17 cellular contexts compared by ENCODE assay signal in the genomic region with DNA sequence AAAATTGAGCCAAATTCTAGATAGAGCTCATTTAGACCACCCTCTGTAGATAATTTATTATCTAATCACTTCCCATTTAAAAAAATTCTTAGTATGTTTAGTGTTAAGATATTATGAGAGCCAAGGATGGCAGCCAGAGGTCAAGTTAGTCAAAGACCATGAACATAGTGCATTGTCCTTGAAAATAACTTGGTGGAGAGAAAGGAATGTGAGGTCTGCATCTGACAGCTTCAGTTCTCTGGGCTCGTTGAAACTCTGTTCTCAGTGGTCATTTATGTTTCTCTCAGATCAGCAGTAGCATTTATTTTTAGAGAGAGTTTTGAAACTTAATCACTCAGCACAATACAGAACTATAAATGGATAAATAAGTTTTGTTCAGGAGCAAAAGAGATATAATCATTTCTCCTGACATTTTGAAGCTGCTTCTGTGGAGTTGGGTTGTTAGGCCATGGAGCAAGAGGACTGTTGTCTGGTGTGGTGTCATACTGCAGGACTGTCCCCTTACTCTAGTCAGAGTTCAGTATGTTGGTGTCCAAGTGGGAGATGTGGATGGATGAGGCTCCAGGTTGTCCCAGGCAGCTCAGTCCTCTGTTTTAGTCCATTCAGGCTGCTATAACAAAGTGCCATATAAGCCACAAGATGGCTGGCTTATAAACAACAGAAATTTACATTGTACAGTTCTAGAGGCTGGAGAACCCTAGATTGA.
DNase-seq lines count a peak whose midpoint lies in the region; ATAC-seq and TF ChIP-seq lines count a peak whose summit lies in the region.
"Had no signal": no experiment of that assay in that cellular context is flagged by ENCODE, and none has a peak within 500 bp of the region (broad histone marks: within the 10 kb centered on the region; RNA-seq: fewer than 3 reads in every experiment).

No MANE protein-coding gene starts in this region.

- H2BK12ac ChIP-seq in H9 (ENCODE audit: insufficient read length, low read depth, low read length), result no peak overlapping the region

- H3K23ac ChIP-seq in H9 (ENCODE audit: insufficient read length, low read depth, low read length), result no peak overlapping the region

- H3T11ph ChIP-seq in H9 (ENCODE audit: low read length), result no peak overlapping the region

- H3K4me1 ChIP-seq in heart left ventricle, result peaks cover 0 to 44% (median 25%) of the 10 kb centered on the region in 12 donors
- H3K4me1 ChIP-seq in H9 (ENCODE audit: insufficient read depth, low read length), result no peaks in the 10 kb centered on the region; the same call in 1 of the 2 replicates

- H3K4me3 Mint-ChIP-seq in neural crest cell (no peak overlapping the region), H9 (no peak overlapping the region)
- H3K4me3 Mint-ChIP-seq: B cell; CD4-positive, CD25-positive, alpha-beta regulatory T cell had no signal

- no peaks in the 10 kb centered on the region for H3K23me2 ChIP-seq in H9 (ENCODE audit: insufficient read length, low read depth, low read length, poor library complexity, severe bottlenecking)

- H3K27me3 Mint-ChIP-seq in neural crest cell (ENCODE audit: low read depth) (no peaks in the 10 kb centered on the region), H9 (ENCODE audit: low read depth) (no peaks in the 10 kb centered on the region)
- H3K27me3 Mint-ChIP-seq: B cell; CD4-positive, CD25-positive, alpha-beta regulatory T cell had no signal

- no peaks in the 10 kb centered on the region for H3K36me3 ChIP-seq in heart left ventricle

- no peaks in the 10 kb centered on the region for H3K79me2 ChIP-seq in H9 (ENCODE audit: insufficient read depth, low read length)

- H3K56ac ChIP-seq in H9 (ENCODE audit: insufficient read length, low read depth, low read length), result no peak overlapping the region

- no peak overlapping the region for H2BK20ac ChIP-seq in H9 (ENCODE audit: low read depth, low read length, poor library complexity, severe bottlenecking)

- H3K79me1 ChIP-seq in H9 (ENCODE audit: insufficient read depth, low read depth, low read length, poor library complexity, severe bottlenecking), result no peaks in the 10 kb centered on the region

- H3K27ac ChIP-seq in heart left ventricle (peak overlapping the region in 6 of 12 donors; percentile 2 to 53 (median 37)), H9 (ENCODE audit: insufficient read length, low read depth, low read length) (no peak overlapping the region)
- H3K27ac ChIP-seq: PC-9 had no signal

- no peak overlapping the region for H2BK120ac ChIP-seq in H9 (ENCODE audit: low read depth, low read length, poor library complexity, severe bottlenecking)

- WGBS in heart left ventricle, 4 donors, result 16 to 39% (median 24%) methylated on average over 1 of the region's 1 CpG
- WGBS in H9 (ENCODE audit: extremely low coverage, insufficient read length, low lambda C conversion rate), result no CpG with 5 or more reads among the region's 1 CpG

- peak in 3 of 4 donors; percentile 29 to 53 (median 43) for ATAC-seq in heart left ventricle

- H3K36me3 Mint-ChIP-seq in neural crest cell (ENCODE audit: low read depth), result peaks cover 16% of the 10 kb centered on the region
- H3K36me3 Mint-ChIP-seq in H9 (ENCODE audit: insufficient read depth in 1 of 3, low read depth in 3 of 3), result peaks cover 13 to 24% (median 15%) of the 10 kb centered on the region in 3 experiments
- H3K36me3 Mint-ChIP-seq: CD4-positive, CD25-positive, alpha-beta regulatory T cell had no signal

- H3K9ac ChIP-seq in H9 (ENCODE audit: extremely low read depth, insufficient read length, low read length), result no peak overlapping the region

- H2AFZ ChIP-seq in H9 (ENCODE audit: low read length), result no peak overlapping the region
- H2AFZ ChIP-seq: PC-9 had no signal

- no peaks in the 10 kb centered on the region for H4K20me1 ChIP-seq in H9 (ENCODE audit: control insufficient read depth, insufficient read depth, insufficient read length)

- H3K9me3 ChIP-seq in heart left ventricle (peaks cover 0 to 13% (median 0%) of the 10 kb centered on the region in 12 donors), H9 (ENCODE audit: control insufficient read depth, low read depth, low read length) (peaks cover 9% of the 10 kb centered on the region)

- H3K14ac ChIP-seq in H9 (ENCODE audit: insufficient read depth, low read length), result no peak overlapping the region

- no peak overlapping the region for H2AK5ac ChIP-seq in H9 (ENCODE audit: insufficient read length, low read length)

- peaks cover 12% of the 10 kb centered on the region for H3K4me1 Mint-ChIP-seq in neural crest cell
- H3K4me1 Mint-ChIP-seq in H9, result peaks cover 16 to 26% of the 10 kb centered on the region in 2 experiments
- H3K4me1 Mint-ChIP-seq: B cell; CD4-positive, CD25-positive, alpha-beta regulatory T cell had no signal

- DNase-seq in LHCN-M2 (ENCODE audit: low read depth) (peak; percentile 6), astrocyte of the hippocampus (ENCODE audit: low read depth, low spot score) (peak; percentile 24), heart left ventricle (no peak), neural crest cell (ENCODE audit: low read depth, low spot score) (no peak), NOMO-1 treated with dmso at 0.1 percent for 144 hours (lab: John Stamatoyannopoulos, UW; ENCODE audit: unreplicated experiment) (no peak), H9 (no peak), medulla oblongata (ENCODE audit: extremely low spot score) (no peak)
- DNase-seq: CD4-positive, CD25-positive, alpha-beta regulatory T cell; DMS53; H7; IMR-90; NCI-H187 treated with DMSO at 0.1 percent for 48 hours; NCI-H2171; NCI-H446 treated with DMSO at 0.1 percent for 48 hours; NCI-H748 treated with DMSO at 0.1 percent for 48 hours; PC-9 had no signal

- H3K4me3 ChIP-seq in heart left ventricle, result no peak overlapping the region
- H3K4me3 ChIP-seq: PC-9 had no signal

- H2BK5ac ChIP-seq in H9 (ENCODE audit: insufficient read length, low read length), result no peak overlapping the region

- no peak overlapping the region for H2BK15ac ChIP-seq in H9 (ENCODE audit: low read depth, low read length)

- no peak overlapping the region for H3K4ac ChIP-seq in H9 (ENCODE audit: low read depth, low read length)

- peaks cover 11% of the 10 kb centered on the region for H3K9me3 Mint-ChIP-seq in neural crest cell
- peaks cover 17 to 23% of the 10 kb centered on the region in 2 experiments for H3K9me3 Mint-ChIP-seq in H9

- no peak overlapping the region for H3K18ac ChIP-seq in H9 (ENCODE audit: insufficient read length, low read depth, low read length)

- H3K27ac Mint-ChIP-seq in neural crest cell (ENCODE audit: unreplicated experiment) (peak overlapping the region; percentile 83), H9 (peak overlapping the region in 1 of 3 experiments; percentile 71; a peak in 2 of 7 replicates)
- H3K27ac Mint-ChIP-seq: B cell; CD4-positive, CD25-positive, alpha-beta regulatory T cell had no signal

- TF ChIP-seq CTCF in heart left ventricle (IDR thresholded peaks at IDR 0.05), result no peak
- no peak for TF ChIP-seq CTCF in neural crest cell (conservative IDR thresholded peaks at IDR 0.05)
- no peak for TF ChIP-seq CTCF in H9 (conservative IDR thresholded peaks at IDR 0.05)

- intact Hi-C loops in heart left ventricle (cut with DNase I), result loop anchor here in 4 of 10 donors (10.0 kb wide), 3 partner anchors 147 to 307 kb away; no protein-coding TSS in a partner anchor

- H3K4me2 ChIP-seq in H9 (ENCODE audit: insufficient read depth, insufficient read length, low read length), result no peak overlapping the region
- H3K4me2 ChIP-seq: PC-9 had no signal

- no peak for TF ChIP-seq POLR2A in heart left ventricle (IDR thresholded peaks at IDR 0.05)

- H3K27me3 ChIP-seq in heart left ventricle (no peaks in the 10 kb centered on the region), H9 (ENCODE audit: insufficient read depth, low read length) (no peaks in the 10 kb centered on the region)

- no peak overlapping the region for H4K91ac ChIP-seq in H9 (ENCODE audit: insufficient read length, low read depth, low read length)

- H4K8ac ChIP-seq in H9 (replicated peaks; ENCODE audit: insufficient read length, low read depth, low read length), result no peak overlapping the region

- H4K5ac ChIP-seq in H9 (ENCODE audit: insufficient read length, low read depth, low read length), result no peak overlapping the region

Comparison
In these comparisons a context has a peak if more than half of its experiments do, and no peak if none do; other contexts are left out.
1. DNase-seq: peak in LHCN-M2 (single experiment) and astrocyte of the hippocampus (single experiment); none in heart left ventricle (0 of 5), neural crest cell (single experiment), NOMO-1 treated with dmso at 0.1 percent for 144 hours (single experiment), H9 (single experiment) and medulla oblongata (single experiment).